In the genomic region with DNA sequence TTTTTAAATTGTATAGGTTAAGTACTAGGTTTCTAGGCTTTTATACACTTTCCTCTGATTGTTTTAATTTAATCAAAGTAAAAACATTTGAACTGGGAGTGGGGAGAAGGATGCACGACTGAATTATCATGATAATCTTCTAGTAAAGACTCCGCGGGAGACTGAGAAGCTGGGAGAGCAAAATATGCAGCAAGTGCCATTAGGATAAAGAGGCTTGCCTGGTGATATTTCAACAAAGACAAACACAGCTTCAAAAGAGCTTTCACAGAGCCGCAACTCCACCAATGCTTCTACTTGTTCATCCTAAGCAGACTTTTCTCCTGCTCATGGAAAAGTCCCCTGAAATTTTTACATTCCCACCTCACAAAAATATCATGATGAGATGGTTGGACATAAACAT, we compare ENCODE assay signal across 21 cellular contexts.
DNase-seq lines count a peak whose midpoint lies in the region; ATAC-seq and TF ChIP-seq lines count a peak whose summit lies in the region.
"Had no signal": no experiment of that assay in that cellular context is flagged by ENCODE, and none has a peak within 500 bp of the region (broad histone marks: within the 10 kb centered on the region; RNA-seq: fewer than 3 reads in every experiment).

No MANE protein-coding gene starts in this region.

- no peak overlapping the region for H3K4me3 Mint-ChIP-seq in MCF 10A (ENCODE audit: unreplicated experiment)
- H3K4me3 Mint-ChIP-seq: activated T-cell treated with anti-CD3 and anti-CD28 coated beads, Interleukin-2, amount 50 U/mL, for 24 hours; CD8-positive, alpha-beta memory T cell had no signal

- intact Hi-C loops in MCF 10A (cut with micrococcal nuclease): no loop called here
- intact Hi-C loops in lower leg skin (cut with DNase I; ENCODE audit: low total_unique reads): no loop called here

- ATAC-seq in SK-N-SH treated with all-trans-retinoic acid at 6 μM for 48 hours: no peak
- ATAC-seq: A549, left lung, psoas muscle had no signal

- H3K27me3 Mint-ChIP-seq in MCF 10A (ENCODE audit: insufficient read depth, unreplicated experiment): no peaks in the 10 kb centered on the region
- H3K27me3 Mint-ChIP-seq: activated T-cell treated with anti-CD3 and anti-CD28 coated beads, Interleukin-2, amount 50 U/mL, for 24 hours had no signal

- no peaks in the 10 kb centered on the region for H3K36me3 Mint-ChIP-seq in MCF 10A (ENCODE audit: insufficient read depth, unreplicated experiment)
- H3K36me3 Mint-ChIP-seq: CD8-positive, alpha-beta memory T cell had no signal

- H3K36me3 ChIP-seq in HAP-1 (replicated peaks) (no peaks in the 10 kb centered on the region), ectodermal cell (ENCODE audit: control insufficient read depth, insufficient read depth, low read length) (no peaks in the 10 kb centered on the region), iPS-20b (ENCODE audit: insufficient read depth, low read depth, low read length) (no peaks in the 10 kb centered on the region)
- H3K36me3 ChIP-seq: colonic mucosa, left lung had no signal

- H3K9me3 Mint-ChIP-seq in MCF 10A (ENCODE audit: unreplicated experiment): no peaks in the 10 kb centered on the region
- H3K9me3 Mint-ChIP-seq: activated T-cell treated with anti-CD3 and anti-CD28 coated beads, Interleukin-2, amount 50 U/mL, for 24 hours had no signal

- H3K4me1 ChIP-seq in HAP-1 (peaks cover 45% of the 10 kb centered on the region), ectodermal cell (ENCODE audit: control insufficient read depth, insufficient read depth, low read length) (peaks cover 27% of the 10 kb centered on the region), iPS-20b (ENCODE audit: insufficient read depth, low read length) (peaks cover 18% of the 10 kb centered on the region)
- H3K4me1 ChIP-seq: A549, colonic mucosa, left lung, psoas muscle had no signal

- CTCF ChIA-PET in MCF 10A (lab: Yijun Ruan, JAX): no interaction called here

- no peaks in the 10 kb centered on the region for H3K9me3 ChIP-seq in HAP-1
- H3K9me3 ChIP-seq in ectodermal cell (ENCODE audit: control insufficient read depth, low read length): no peaks in the 10 kb centered on the region
- H3K9me3 ChIP-seq in iPS-20b (ENCODE audit: insufficient read depth, low read depth, low read length): no peaks in the 10 kb centered on the region
- H3K9me3 ChIP-seq: A549, colonic mucosa, left lung, psoas muscle had no signal

- DNase-seq in HAP-1 (ENCODE audit: low spot score in 2 of 2): peak; percentile 50 to 66
- peak; percentile 42 for DNase-seq in pons (ENCODE audit: low spot score)
- no peak for DNase-seq in GM19238 (ENCODE audit: insufficient read length, low spot score)
- DNase-seq in MCF 10A (ENCODE audit: unreplicated experiment): no peak
- DNase-seq in lower leg skin (ENCODE audit: low spot score in 2 of 2): no peak
- DNase-seq: activated CD4-positive, alpha-beta T cell treated with anti-CD3 and anti-CD28 coated beads for 1 hour; activated T-cell treated with anti-CD3 and anti-CD28 coated beads, Interleukin-2, amount 50 U/mL, for 24 hours; CD8-positive, alpha-beta memory T cell; colonic mucosa; head of caudate nucleus; KBM-7; left lung; MM.1S; NCI-H1417 treated with DMSO at 0.1 percent for 48 hours; NCI-H2171; NCI-H524 treated with DMSO at 0.1 percent for 48 hours; psoas muscle had no signal

- peak overlapping the region; percentile 5 for H3K4me3 ChIP-seq in HAP-1
- no peak overlapping the region for H3K4me3 ChIP-seq in ectodermal cell (ENCODE audit: insufficient read depth, low read depth, low read length)
- peak overlapping the region; percentile 51 for H3K4me3 ChIP-seq in iPS-20b (ENCODE audit: low read length)
- no peak overlapping the region for H3K4me3 ChIP-seq in lower leg skin (ENCODE audit: low read depth, poor library complexity, severe bottlenecking)
- H3K4me3 ChIP-seq: A549, colonic mucosa, left lung, psoas muscle had no signal

- no peak overlapping the region for H3K9ac ChIP-seq in iPS-20b (ENCODE audit: low read depth, low read length)

- in situ Hi-C loops in HAP-1 (cut with MboI; ENCODE audit: low sequenced_read_pairs): no loop called here

- TF ChIP-seq POLR2A in lower leg skin (IDR thresholded peaks at IDR 0.05): no peak

- no peak for TF ChIP-seq CTCF in MCF 10A (IDR thresholded peaks at IDR 0.05; ENCODE audit: unreplicated experiment)
- no peak for TF ChIP-seq CTCF in lower leg skin (IDR thresholded peaks at IDR 0.05)

- POLR2A ChIA-PET in MCF 10A (lab: Yijun Ruan, JAX): no interaction called here

- peak overlapping the region; percentile 12 for H3K27ac ChIP-seq in ectodermal cell (ENCODE audit: insufficient read depth, low read depth, low read length, poor library complexity, severe bottlenecking)
- H3K27ac ChIP-seq in iPS-20b (ENCODE audit: low read length): no peak overlapping the region
- H3K27ac ChIP-seq: A549, colonic mucosa, left lung, psoas muscle had no signal

- H3K4me1 Mint-ChIP-seq in MCF 10A (ENCODE audit: insufficient read depth, unreplicated experiment): peaks cover 19% of the 10 kb centered on the region
- H3K4me1 Mint-ChIP-seq: CD8-positive, alpha-beta memory T cell had no signal

- 0 to 1% methylated on average over 4 of the region's 4 CpGs for WGBS in ectodermal cell, 2 experiments
- 70 to 74% methylated on average over 4 of the region's 4 CpGs for WGBS in lower leg skin, 2 donors

- BruUV-seq in MCF 10A (replicated peaks; lab: Mats Ljungman, UMichigan): no TSS peak

- H3K27ac Mint-ChIP-seq in MCF 10A (ENCODE audit: low read depth, unreplicated experiment): no peak overlapping the region
- H3K27ac Mint-ChIP-seq: activated T-cell treated with anti-CD3 and anti-CD28 coated beads, Interleukin-2, amount 50 U/mL, for 24 hours; CD8-positive, alpha-beta memory T cell had no signal

- no peaks in the 10 kb centered on the region for H3K27me3 ChIP-seq in HAP-1 (ENCODE audit: low read depth)
- peaks cover 8% of the 10 kb centered on the region for H3K27me3 ChIP-seq in ectodermal cell (ENCODE audit: control insufficient read depth, insufficient read depth, low read length, poor library complexity, severe bottlenecking)
- peaks cover 63% of the 10 kb centered on the region for H3K27me3 ChIP-seq in iPS-20b (ENCODE audit: insufficient read depth, low read length)
- H3K27me3 ChIP-seq: colonic mucosa, left lung had no signal

TF ChIP-seq in SK-N-SH treated with all-trans-retinoic acid at 6 μM for 48 hours, 23 proteins besides CTCF, POLR2A, EP300 and RAD21:
- TF ChIP-seq, protein P1, sequence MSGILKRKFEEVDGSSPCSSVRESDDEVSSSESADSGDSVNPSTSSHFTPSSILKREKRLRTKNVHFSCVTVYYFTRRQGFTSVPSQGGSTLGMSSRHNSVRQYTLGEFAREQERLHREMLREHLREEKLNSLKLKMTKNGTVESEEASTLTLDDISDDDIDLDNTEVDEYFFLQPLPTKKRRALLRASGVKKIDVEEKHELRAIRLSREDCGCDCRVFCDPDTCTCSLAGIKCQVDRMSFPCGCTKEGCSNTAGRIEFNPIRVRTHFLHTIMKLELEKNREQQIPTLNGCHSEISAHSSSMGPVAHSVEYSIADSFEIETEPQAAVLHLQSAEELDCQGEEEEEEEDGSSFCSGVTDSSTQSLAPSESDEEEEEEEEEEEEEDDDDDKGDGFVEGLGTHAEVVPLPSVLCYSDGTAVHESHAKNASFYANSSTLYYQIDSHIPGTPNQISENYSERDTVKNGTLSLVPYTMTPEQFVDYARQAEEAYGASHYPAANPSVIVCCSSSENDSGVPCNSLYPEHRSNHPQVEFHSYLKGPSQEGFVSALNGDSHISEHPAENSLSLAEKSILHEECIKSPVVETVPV (CRISPR knock-in tag; IDR thresholded peaks at IDR 0.05): no peak
- TF ChIP-seq ZFP30 (CRISPR knock-in tag; IDR thresholded peaks at IDR 0.05): no peak
- TF ChIP-seq, protein P2, sequence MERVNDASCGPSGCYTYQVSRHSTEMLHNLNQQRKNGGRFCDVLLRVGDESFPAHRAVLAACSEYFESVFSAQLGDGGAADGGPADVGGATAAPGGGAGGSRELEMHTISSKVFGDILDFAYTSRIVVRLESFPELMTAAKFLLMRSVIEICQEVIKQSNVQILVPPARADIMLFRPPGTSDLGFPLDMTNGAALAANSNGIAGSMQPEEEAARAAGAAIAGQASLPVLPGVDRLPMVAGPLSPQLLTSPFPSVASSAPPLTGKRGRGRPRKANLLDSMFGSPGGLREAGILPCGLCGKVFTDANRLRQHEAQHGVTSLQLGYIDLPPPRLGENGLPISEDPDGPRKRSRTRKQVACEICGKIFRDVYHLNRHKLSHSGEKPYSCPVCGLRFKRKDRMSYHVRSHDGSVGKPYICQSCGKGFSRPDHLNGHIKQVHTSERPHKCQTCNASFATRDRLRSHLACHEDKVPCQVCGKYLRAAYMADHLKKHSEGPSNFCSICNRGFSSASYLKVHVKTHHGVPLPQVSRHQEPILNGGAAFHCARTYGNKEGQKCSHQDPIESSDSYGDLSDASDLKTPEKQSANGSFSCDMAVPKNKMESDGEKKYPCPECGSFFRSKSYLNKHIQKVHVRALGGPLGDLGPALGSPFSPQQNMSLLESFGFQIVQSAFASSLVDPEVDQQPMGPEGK (CRISPR knock-in tag; IDR thresholded peaks at IDR 0.05; ENCODE audit: borderline replicate concordance): no peak
- TF ChIP-seq ESRRG (CRISPR knock-in tag; IDR thresholded peaks at IDR 0.05): no peak
- no peak for TF ChIP-seq BACH2 (CRISPR knock-in tag; IDR thresholded peaks at IDR 0.05; ENCODE audit: borderline replicate concordance)
- no peak for TF ChIP-seq ARNTL (CRISPR knock-in tag; IDR thresholded peaks at IDR 0.05; ENCODE audit: borderline replicate concordance, low read depth)
- no peak for TF ChIP-seq GLIS3 (CRISPR knock-in tag; IDR thresholded peaks at IDR 0.05)
- no peak for TF ChIP-seq RARB (CRISPR knock-in tag; IDR thresholded peaks at IDR 0.05)
TF ChIP-seq in SK-N-SH treated with all-trans-retinoic acid at 6 μM for 48 hours: peak in this region for 0.

Comparison
In these comparisons a context has a peak if more than half of its experiments do, and no peak if none do; other contexts are left out.
1. DNase-seq: peak in HAP-1 (2 of 2) and pons (single experiment); none in GM19238 (single experiment), MCF 10A (single experiment) and lower leg skin (0 of 2).
2. H3K4me3 ChIP-seq: peak in HAP-1 (single experiment) and iPS-20b (single experiment); none in ectodermal cell (single experiment) and lower leg skin (single experiment).